14 cellular contexts compared by ENCODE assay signal in genomic region chr18:79494936-79495335, GRCh38.
DNase-seq lines count a peak whose midpoint lies in the region; ATAC-seq and TF ChIP-seq lines count a peak whose summit lies in the region.
"Had no signal": no experiment of that assay in that cellular context is flagged by ENCODE, and none has a peak within 500 bp of the region (broad histone marks: within the 10 kb centered on the region; RNA-seq: fewer than 3 reads in every experiment).

No MANE protein-coding gene starts in this region.

- H3K4me3 Mint-ChIP-seq in activated naive CD8-positive, alpha-beta T cell treated with anti-CD3 and anti-CD28 coated beads, Interleukin-2, amount 50 U/mL, for 24 hours: no peak overlapping the region
- peak overlapping the region in 1 of 2 donors; percentile 23 for H3K4me3 Mint-ChIP-seq in stimulated activated naive B cell treated with anti-CD40 and anti-IgM and Interleukin-4, amounts not matched to agents 10 μg/mL and 1 μg/mL and 100 μg/mL, for 72 hours
- no peak overlapping the region for H3K4me3 Mint-ChIP-seq in CD4-positive, alpha-beta memory T cell

- peak overlapping the region; percentile 57 for H3K27ac Mint-ChIP-seq in activated naive CD8-positive, alpha-beta T cell treated with anti-CD3 and anti-CD28 coated beads, Interleukin-2, amount 50 U/mL, for 24 hours
- peak overlapping the region; percentile 90 for H3K27ac Mint-ChIP-seq in stimulated activated naive B cell treated with anti-CD40 and anti-IgM and Interleukin-4, amounts not matched to agents 10 μg/mL and 1 μg/mL and 100 μg/mL, for 72 hours
- peak overlapping the region in 1 of 7 donors; percentile 21 for H3K27ac Mint-ChIP-seq in CD4-positive, alpha-beta memory T cell

- no peak for ATAC-seq in activated naive CD8-positive, alpha-beta T cell treated with anti-CD3 and anti-CD28 coated beads, Interleukin-2, amount 50 U/mL, for 24 hours
- ATAC-seq in mucosa of descending colon: no peak
- no peak for ATAC-seq in stimulated activated naive B cell treated with anti-CD40 and anti-IgM and Interleukin-4, amounts not matched to agents 10 μg/mL and 1 μg/mL and 100 μg/mL, for 72 hours (replicated peaks)

- H3K27me3 ChIP-seq in CD4-positive, alpha-beta memory T cell (ENCODE audit: insufficient read depth, low read length): no peaks in the 10 kb centered on the region
- H3K27me3 ChIP-seq: colonic mucosa, upper lobe of left lung had no signal

- no peak overlapping the region for H3K27ac ChIP-seq in CD4-positive, alpha-beta memory T cell (ENCODE audit: low read depth, low read length)
- H3K27ac ChIP-seq: colonic mucosa, parathyroid adenoma, upper lobe of left lung had no signal

- no peak for TF ChIP-seq CTCF in mucosa of descending colon (IDR thresholded peaks at IDR 0.05)

- H3K36me3 ChIP-seq in mucosa of descending colon (ENCODE audit: low read depth): no peaks in the 10 kb centered on the region
- H3K36me3 ChIP-seq in CD4-positive, alpha-beta memory T cell (ENCODE audit: insufficient read depth, low read length): peaks cover 24% of the 10 kb centered on the region
- H3K36me3 ChIP-seq: colonic mucosa had no signal

- H3K4me3 ChIP-seq in mucosa of descending colon: no peak overlapping the region
- H3K4me3 ChIP-seq in CD4-positive, alpha-beta memory T cell (ENCODE audit: low read length in 2 of 2): no peak overlapping the region
- H3K4me3 ChIP-seq: colonic mucosa, upper lobe of left lung had no signal

- CTCF ChIA-PET in CD4-positive, alpha-beta memory T cell (lab: Charles Lee; ENCODE audit: partially characterized antibody): no interaction called here

- no peaks in the 10 kb centered on the region for H3K27me3 Mint-ChIP-seq in activated naive CD8-positive, alpha-beta T cell treated with anti-CD3 and anti-CD28 coated beads, Interleukin-2, amount 50 U/mL, for 24 hours
- no peaks in the 10 kb centered on the region for H3K27me3 Mint-ChIP-seq in stimulated activated naive B cell treated with anti-CD40 and anti-IgM and Interleukin-4, amounts not matched to agents 10 μg/mL and 1 μg/mL and 100 μg/mL, for 72 hours
- no peaks in the 10 kb centered on the region for H3K27me3 Mint-ChIP-seq in CD4-positive, alpha-beta memory T cell

- POLR2A ChIA-PET in CD4-positive, alpha-beta memory T cell (lab: Charles Lee; ENCODE audit: partially characterized antibody): interaction anchor here (0.5 to 1.1 kb wide), 2 partner anchors 9 to 22 kb away, joined by 3 to 4 read pairs; no protein-coding TSS in a partner anchor

- intact Hi-C loops in mucosa of descending colon (cut with DNase I, micrococcal nuclease): no loop called here
- intact Hi-C loops in CD4-positive, alpha-beta memory T cell (cut with micrococcal nuclease): no loop called here

- peaks cover 48% of the 10 kb centered on the region for H3K4me1 Mint-ChIP-seq in activated naive CD8-positive, alpha-beta T cell treated with anti-CD3 and anti-CD28 coated beads, Interleukin-2, amount 50 U/mL, for 24 hours
- H3K4me1 Mint-ChIP-seq in stimulated activated naive B cell treated with anti-CD40 and anti-IgM and Interleukin-4, amounts not matched to agents 10 μg/mL and 1 μg/mL and 100 μg/mL, for 72 hours: peaks cover 38 to 48% of the 10 kb centered on the region in 2 donors
- peaks cover 9 to 26% (median 14%) of the 10 kb centered on the region in 4 donors for H3K4me1 Mint-ChIP-seq in CD4-positive, alpha-beta memory T cell

- peaks cover 16% of the 10 kb centered on the region for H3K9me3 ChIP-seq in mucosa of descending colon
- H3K9me3 ChIP-seq in CD4-positive, alpha-beta memory T cell (ENCODE audit: control insufficient read depth in 1 of 2, low read length in 2 of 2): no peaks in the 10 kb centered on the region
- H3K9me3 ChIP-seq: colonic mucosa had no signal

- DNase-seq in activated naive CD4-positive, alpha-beta T cell treated with anti-CD3 and anti-CD28 coated beads, Interleukin-2, amount 50 U/mL, for 16 hours: peak; percentile 5
- DNase-seq in activated naive CD4-positive, alpha-beta T cell (lab: John Stamatoyannopoulos, UW): no peak
- DNase-seq in activated naive CD8-positive, alpha-beta T cell treated with anti-CD3 and anti-CD28 coated beads, Interleukin-2, amount 50 U/mL, for 24 hours: no peak
- DNase-seq in mucosa of descending colon (peak in 2 of 3 donors; percentile 5 to 34), GF-D8 (lab: John Stamatoyannopoulos, UW) (no peak)
- DNase-seq in stimulated activated naive B cell treated with anti-CD40 and anti-IgM and Interleukin-4, amounts not matched to agents 10 μg/mL and 1 μg/mL and 100 μg/mL, for 72 hours: no peak
- no peak for DNase-seq in activated CD4-positive, alpha-beta T cell treated with anti-CD3 and anti-CD28 coated beads, Interleukin-2, amount 50 U/mL, for 1 hour
- DNase-seq in CD4-positive, alpha-beta memory T cell: no peak
- DNase-seq: colonic mucosa, DND-41, NCI-H2171, OCI-M1 had no signal

- H3K36me3 Mint-ChIP-seq in activated naive CD8-positive, alpha-beta T cell treated with anti-CD3 and anti-CD28 coated beads, Interleukin-2, amount 50 U/mL, for 24 hours (ENCODE audit: low read depth): peaks cover 61% of the 10 kb centered on the region
- peaks cover 70% of the 10 kb centered on the region in 2 donors for H3K36me3 Mint-ChIP-seq in stimulated activated naive B cell treated with anti-CD40 and anti-IgM and Interleukin-4, amounts not matched to agents 10 μg/mL and 1 μg/mL and 100 μg/mL, for 72 hours
- peaks cover 47 to 53% of the 10 kb centered on the region in 2 donors for H3K36me3 Mint-ChIP-seq in CD4-positive, alpha-beta memory T cell

- H3K4me1 ChIP-seq in mucosa of descending colon (ENCODE audit: low read depth): no peaks in the 10 kb centered on the region
- peaks cover 11% of the 10 kb centered on the region for H3K4me1 ChIP-seq in CD4-positive, alpha-beta memory T cell (ENCODE audit: insufficient read depth, low read length)
- H3K4me1 ChIP-seq: colonic mucosa, parathyroid adenoma, upper lobe of left lung had no signal

- peaks cover 33% of the 10 kb centered on the region for H3K9me3 Mint-ChIP-seq in activated naive CD8-positive, alpha-beta T cell treated with anti-CD3 and anti-CD28 coated beads, Interleukin-2, amount 50 U/mL, for 24 hours
- peaks cover 22 to 26% of the 10 kb centered on the region in 2 donors for H3K9me3 Mint-ChIP-seq in stimulated activated naive B cell treated with anti-CD40 and anti-IgM and Interleukin-4, amounts not matched to agents 10 μg/mL and 1 μg/mL and 100 μg/mL, for 72 hours
- H3K9me3 Mint-ChIP-seq in CD4-positive, alpha-beta memory T cell: peaks cover 3 to 34% (median 24%) of the 10 kb centered on the region in 8 donors

Comparison
In these comparisons a context has a peak if more than half of its experiments do, and no peak if none do; other contexts are left out.
1. DNase-seq: peak in activated naive CD4-positive, alpha-beta T cell treated with anti-CD3 and anti-CD28 coated beads, Interleukin-2, amount 50 U/mL, for 16 hours (single experiment) and mucosa of descending colon (2 of 3); none in activated naive CD4-positive, alpha-beta T cell (0 of 4), activated naive CD8-positive, alpha-beta T cell treated with anti-CD3 and anti-CD28 coated beads, Interleukin-2, amount 50 U/mL, for 24 hours (single experiment), stimulated activated naive B cell treated with anti-CD40 and anti-IgM and Interleukin-4, amounts not matched to agents 10 μg/mL and 1 μg/mL and 100 μg/mL, for 72 hours (single experiment), activated CD4-positive, alpha-beta T cell treated with anti-CD3 and anti-CD28 coated beads, Interleukin-2, amount 50 U/mL, for 1 hour (single experiment), CD4-positive, alpha-beta memory T cell (0 of 5) and GF-D8 (single experiment).